10 cellular contexts compared by ENCODE assay signal in the genomic region with DNA sequence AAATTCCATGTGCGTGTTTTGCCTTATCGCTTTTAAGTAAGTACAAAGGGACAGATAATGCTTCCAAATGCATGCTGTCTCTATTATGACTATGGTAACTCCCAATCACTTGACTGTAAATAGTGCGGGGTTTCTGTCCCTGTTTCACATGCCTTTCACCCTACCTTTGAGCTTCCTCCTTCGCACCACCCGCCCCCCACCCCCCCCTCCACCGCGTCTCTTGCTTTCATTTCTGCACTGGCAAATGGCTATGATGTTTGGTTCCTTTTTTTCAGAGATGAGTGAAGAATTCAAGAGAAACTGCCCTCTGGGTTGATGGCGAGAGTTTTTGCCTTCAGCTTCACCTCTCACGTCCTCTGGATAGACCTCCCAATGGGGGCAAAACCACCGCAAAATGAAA. TPM values are rescaled to one million over a fixed set of nuclear protein-coding genes. Genes with fewer than 3 reads are reported as not detected.
A peak's percentile ranks its signal among the peaks of the same experiment; 100 is the strongest.
DNase-seq lines count a peak whose midpoint lies in the region; ATAC-seq and TF ChIP-seq lines count a peak whose summit lies in the region.
"Had no signal": no experiment of that assay in that cellular context is flagged by ENCODE, and none has a peak within 500 bp of the region (broad histone marks: within the 10 kb centered on the region; RNA-seq: fewer than 3 reads in every experiment).

No MANE protein-coding gene starts in this region.

- H3K9me3 Mint-ChIP-seq in CD4-positive, alpha-beta T cell, result no peaks in the 10 kb centered on the region
- H3K9me3 Mint-ChIP-seq in activated T-helper 17 cell treated with anti-CD3 and anti-CD28 coated beads, Interleukin-2, amount 50 U/mL, for 72 hours, result no peaks in the 10 kb centered on the region

- H3K4me1 ChIP-seq in muscle layer of duodenum (ENCODE audit: control insufficient read depth in 1 of 2, insufficient read depth in 2 of 2, low read length in 2 of 2), result peaks cover 0 to 6% of the 10 kb centered on the region in 2 donors

- H3K4me1 Mint-ChIP-seq in CD4-positive, alpha-beta T cell (ENCODE audit: low read depth), result peaks cover 37% of the 10 kb centered on the region
- H3K4me1 Mint-ChIP-seq in activated T-helper 17 cell treated with anti-CD3 and anti-CD28 coated beads, Interleukin-2, amount 50 U/mL, for 72 hours, result peaks cover 22% of the 10 kb centered on the region

- POLR2A ChIA-PET in CD4-positive, alpha-beta T cell (lab: Charles Lee), result interaction anchor here (0.5 to 3.1 kb wide), 5 partner anchors 24 to 472 kb away, joined by 3 to 14 read pairs (median 3); a partner anchor contains a TSS

- no peaks in the 10 kb centered on the region for H3K27me3 ChIP-seq in CD4-positive, alpha-beta T cell (ENCODE audit: control insufficient read depth, insufficient read depth, low read length)
- no peaks in the 10 kb centered on the region for H3K27me3 ChIP-seq in muscle layer of duodenum (ENCODE audit: low read depth, low read length)

- H3K36me3 ChIP-seq in muscle layer of duodenum (ENCODE audit: control insufficient read depth in 1 of 2, insufficient read depth in 2 of 2, low read length in 2 of 2), result no peaks in the 10 kb centered on the region
- H3K36me3 ChIP-seq: heart right ventricle had no signal

- H3K36me3 Mint-ChIP-seq in CD4-positive, alpha-beta T cell (ENCODE audit: low read depth), result no peaks in the 10 kb centered on the region
- no peaks in the 10 kb centered on the region for H3K36me3 Mint-ChIP-seq in activated T-helper 17 cell treated with anti-CD3 and anti-CD28 coated beads, Interleukin-2, amount 50 U/mL, for 72 hours (ENCODE audit: low read depth)

- H3K4me3 ChIP-seq in muscle layer of duodenum (ENCODE audit: low read depth in 1 of 2, low read length in 2 of 2), result peak overlapping the region; percentile 53 to 54
- H3K4me3 ChIP-seq: heart right ventricle had no signal

- H3K27ac ChIP-seq in CD4-positive, alpha-beta T cell (ENCODE audit: low read depth, low read length), result no peak overlapping the region
- H3K27ac ChIP-seq in muscle layer of duodenum (ENCODE audit: low read length), result no peak overlapping the region
- H3K27ac ChIP-seq: heart right ventricle had no signal

- no peak for DNase-seq in CD4-positive, alpha-beta T cell
- DNase-seq in effector CD4-positive, alpha-beta T cell, result no peak
- DNase-seq in LoVo (ENCODE audit: low spot score), result no peak
- DNase-seq: activated CD8-positive, alpha-beta memory T cell treated with anti-CD3 and anti-CD28 coated beads for 24 hours; heart right ventricle had no signal

- peak overlapping the region; percentile 2 for H3K27ac Mint-ChIP-seq in CD4-positive, alpha-beta T cell
- H3K27ac Mint-ChIP-seq in activated T-helper 17 cell treated with anti-CD3 and anti-CD28 coated beads, Interleukin-2, amount 50 U/mL, for 72 hours, result no peak overlapping the region

- H3K9me3 ChIP-seq in CD4-positive, alpha-beta T cell (ENCODE audit: control insufficient read depth, low read length), result no peaks in the 10 kb centered on the region
- H3K9me3 ChIP-seq in muscle layer of duodenum (ENCODE audit: control insufficient read depth in 1 of 2, low read length in 2 of 2), result no peaks in the 10 kb centered on the region

- peak overlapping the region; percentile 88 for H3K4me3 Mint-ChIP-seq in CD4-positive, alpha-beta T cell
- peak overlapping the region; percentile 71 for H3K4me3 Mint-ChIP-seq in activated T-helper 17 cell treated with anti-CD3 and anti-CD28 coated beads, Interleukin-2, amount 50 U/mL, for 72 hours

- intact Hi-C loops in CD4-positive, alpha-beta T cell (cut with DNase I, micrococcal nuclease), result loop anchor here (2.0 to 5.0 kb wide), 2 partner anchors 33 to 35 kb away; no protein-coding TSS in a partner anchor

- H3K27me3 Mint-ChIP-seq in CD4-positive, alpha-beta T cell, result no peaks in the 10 kb centered on the region
- no peaks in the 10 kb centered on the region for H3K27me3 Mint-ChIP-seq in activated T-helper 17 cell treated with anti-CD3 and anti-CD28 coated beads, Interleukin-2, amount 50 U/mL, for 72 hours

- ATAC-seq in CD4-positive, alpha-beta T cell (ENCODE audit: poor library complexity), result peak; percentile 84
- ATAC-seq in GM21576 (IDR thresholded peaks at IDR 0.05; ENCODE audit: unreplicated experiment) (peak; percentile 49), HG03135 (IDR thresholded peaks at IDR 0.05; ENCODE audit: unreplicated experiment) (no peak), HG03097 (IDR thresholded peaks at IDR 0.05; ENCODE audit: low FRiP score, unreplicated experiment) (no peak)
- peak; percentile 70 for ATAC-seq in activated T-helper 17 cell treated with anti-CD3 and anti-CD28 coated beads, Interleukin-2, amount 50 U/mL, for 72 hours (replicated peaks)
- ATAC-seq: heart right ventricle had no signal

- TF ChIP-seq CTCF in CD4-positive, alpha-beta T cell (IDR thresholded peaks at IDR 0.05), result no peak

- CTCF ChIA-PET in CD4-positive, alpha-beta T cell (lab: Charles Lee), result interaction anchor here (1.0 kb wide), 1 partner anchor 520 kb away, joined by 3 read pairs; no protein-coding TSS in a partner anchor

RNA-seq across cellular contexts. Expression of a gene that starts 25.0 kb away (rescaled TPM):
- total RNA-seq in CD4-positive, alpha-beta T cell, result not detected
- total RNA-seq in activated T-helper 17 cell treated with anti-CD3 and anti-CD28 coated beads, Interleukin-2, amount 50 U/mL, for 72 hours, result not detected
- total RNA-seq: heart right ventricle had no signal

Comparison
In these comparisons a context has a peak if more than half of its experiments do, and no peak if none do; other contexts are left out.
1. ATAC-seq: peak in CD4-positive, alpha-beta T cell (single experiment), GM21576 (single experiment) and activated T-helper 17 cell treated with anti-CD3 and anti-CD28 coated beads, Interleukin-2, amount 50 U/mL, for 72 hours (single experiment); none in HG03135 (single experiment) and HG03097 (single experiment).